In genomic region chr14:92793709-92794546, GRCh38 we compare ENCODE assay signal across 8 cellular contexts. TPM values are rescaled to one million over a fixed set of nuclear protein-coding genes. Genes with fewer than 3 reads are reported as not detected.
DNase-seq lines count a peak whose midpoint lies in the region; ATAC-seq, FAIRE-seq and TF ChIP-seq lines count a peak whose summit lies in the region.

Gene GOLGA5, plus strand, starts transcription at chr14:92794305. Its CDS starts 3,133 bp downstream, at chr14:92797438.

- peak within 1 kb of the TSS; percentile 91 to 94 (median 91) for H3K4me3 ChIP-seq in keratinocyte (ENCODE audit: control insufficient read depth in 2 of 3, extremely low read depth in 1 of 3, insufficient read depth in 2 of 3, low read depth in 1 of 3, low read length in 3 of 3)

- TF ChIP-seq CTCF in chondrocyte (IDR thresholded peaks at IDR 0.05) (no peak), keratinocyte (optimal IDR thresholded peaks at IDR 0.05 in 1 of 3, IDR thresholded peaks at IDR 0.05 in 1 of 3, conservative IDR thresholded peaks at IDR 0.05 in 1 of 3; ENCODE audit: extremely low read depth in 1 of 3, insufficient read depth in 2 of 3, low read length in 3 of 3) (no peak)

- peaks cover 19% of the 10 kb centered on the region for H3K9me3 Mint-ChIP-seq in chondrocyte (ENCODE audit: low read depth)

- H3K36me3 Mint-ChIP-seq in chondrocyte (ENCODE audit: low read depth), result peaks cover 19% of the 10 kb centered on the region

- H4K20me1 ChIP-seq in keratinocyte (ENCODE audit: control insufficient read depth, extremely low read depth, insufficient read depth, low read length), result no peaks in the 10 kb centered on the region

- H3K4me1 ChIP-seq in keratinocyte (ENCODE audit: control insufficient read depth, extremely low read depth, insufficient read depth, low read length), result peaks cover 21% of the 10 kb centered on the region

- H3K4me3 Mint-ChIP-seq in chondrocyte (ENCODE audit: unreplicated experiment), result peak within 1 kb of the TSS; percentile 96

- peak within 1 kb of the TSS; percentile 96 for H3K27ac Mint-ChIP-seq in chondrocyte (ENCODE audit: unreplicated experiment)

- peak within 1 kb of the TSS; percentile 85 for H2AFZ ChIP-seq in keratinocyte (ENCODE audit: control insufficient read depth, low read length)

- H3K9me1 ChIP-seq in keratinocyte (ENCODE audit: control insufficient read depth, extremely low read depth, insufficient read depth, low read length), result no peaks in the 10 kb centered on the region

- peaks cover 3 to 4% of the 10 kb centered on the region in 2 experiments for H3K36me3 ChIP-seq in keratinocyte (ENCODE audit: control insufficient read depth in 2 of 2, extremely low read depth in 1 of 2, insufficient read depth in 2 of 2, low read length in 2 of 2)

- H3K27me3 ChIP-seq in keratinocyte (ENCODE audit: control insufficient read depth, extremely low read depth, insufficient read depth, low read length), result no peaks in the 10 kb centered on the region

- peak; percentile 88 for TF ChIP-seq POLR2A in GM19193 (IDR thresholded peaks at IDR 0.05; ENCODE audit: extremely low read depth, insufficient read depth, insufficient read length)

- peak; percentile 39 for FAIRE-seq in keratinocyte (lab: Jason Lieb, UNC)

- ATAC-seq in HG03439 (IDR thresholded peaks at IDR 0.05; ENCODE audit: unreplicated experiment), result peak; percentile 96

- H3K27ac ChIP-seq in keratinocyte (ENCODE audit: control insufficient read depth, insufficient read depth, low read length), result peak within 1 kb of the TSS; percentile 90

- no peaks in the 10 kb centered on the region for H3K27me3 Mint-ChIP-seq in chondrocyte (ENCODE audit: low read depth)

- H3K79me2 ChIP-seq in keratinocyte (ENCODE audit: control insufficient read depth, insufficient read depth, low read length), result peaks cover 35% of the 10 kb centered on the region

- peak within 1 kb of the TSS; percentile 97 for H3K9ac ChIP-seq in keratinocyte (ENCODE audit: control insufficient read depth, extremely low read depth, insufficient read depth, low read length)

- H3K4me1 Mint-ChIP-seq in chondrocyte (ENCODE audit: low read depth), result peaks cover 27% of the 10 kb centered on the region

- dilution Hi-C loops in keratinocyte (cut with MboI; ENCODE audit: extremely low pct_ligation_motif_present, low sequenced_read_pairs), result no loop called here

- H3K9me3 ChIP-seq in keratinocyte (ENCODE audit: control insufficient read depth, low read depth, low read length), result peaks cover under 1% of the 10 kb centered on the region

- DNase-seq in AML-193 (lab: John Stamatoyannopoulos, UW), result peak; percentile 97 to 99
- DNase-seq in NCI-H510A treated with DMSO at 0.1 percent for 48 hours (lab: John Stamatoyannopoulos, UW), result peak; percentile 97
- peak; percentile 93 to 96 for DNase-seq in activated CD4-positive, alpha-beta T cell treated with anti-CD3 and anti-CD28 coated beads for 24 hours (ENCODE audit: low read depth in 2 of 2)
- DNase-seq in chondrocyte (ENCODE audit: low spot score), result peak; percentile 99
- DNase-seq in keratinocyte (ENCODE audit: low read depth, low spot score), result peak; percentile 89
- DNase-seq in stimulated activated CD4-positive, alpha-beta T cell treated with anti-CD3 and anti-CD28 coated beads, Interleukin-15, amount 100 ng/mL, for 1 hour (ENCODE audit: low read depth in 1 of 2, low spot score in 1 of 2), result peak; percentile 98

- peak within 1 kb of the TSS; percentile 89 for H3K4me2 ChIP-seq in keratinocyte (ENCODE audit: control insufficient read depth, extremely low read depth, insufficient read depth, low read depth, low read length)

RNA-seq across cellular contexts. Expression of gene GOLGA5, which starts in this region (rescaled TPM):
- 51.9 to 60.8 TPM (median 52.9 TPM) in 3 replicates for total RNA-seq in chondrocyte
- 30.3 to 37.8 TPM (median 30.6 TPM) in 3 replicates for polyA plus RNA-seq in keratinocyte
- 85.9 TPM for polyA plus RNA-seq in keratinocyte (2011; ENCODE audit: low read depth)
- 29.0 and 51.8 TPM in 2 replicates for polyA plus RNA-seq in keratinocyte (2011; cell fraction: cytosol; rRNA removed)
- 27.3 and 32.1 TPM in 2 replicates for polyA plus RNA-seq in keratinocyte (2011; cell fraction: nucleus; rRNA removed)
- 20.5 and 24.5 TPM in 2 replicates for polyA plus RNA-seq in keratinocyte (2012; ENCODE audit: low replicate concordance)
- polyA minus RNA-seq in keratinocyte, result 7.4 to 20.7 TPM (median 11.5 TPM) in 3 replicates
- polyA minus RNA-seq in keratinocyte (2011; cell fraction: cytosol; rRNA and poly(A)+ RNA removed), result 16.5 TPM
- polyA minus RNA-seq in keratinocyte (2011; cell fraction: nucleus; rRNA and poly(A)+ RNA removed), result 10.3 and 20.5 TPM in 2 replicates

Comparison
In these comparisons a context has a peak if more than half of its experiments do, and no peak if none do; other contexts are left out.
1. Peak in every context shown above with its lines: DNase-seq, ATAC-seq, H3K4me3 ChIP-seq and H3K27ac ChIP-seq.